In the genomic region with DNA sequence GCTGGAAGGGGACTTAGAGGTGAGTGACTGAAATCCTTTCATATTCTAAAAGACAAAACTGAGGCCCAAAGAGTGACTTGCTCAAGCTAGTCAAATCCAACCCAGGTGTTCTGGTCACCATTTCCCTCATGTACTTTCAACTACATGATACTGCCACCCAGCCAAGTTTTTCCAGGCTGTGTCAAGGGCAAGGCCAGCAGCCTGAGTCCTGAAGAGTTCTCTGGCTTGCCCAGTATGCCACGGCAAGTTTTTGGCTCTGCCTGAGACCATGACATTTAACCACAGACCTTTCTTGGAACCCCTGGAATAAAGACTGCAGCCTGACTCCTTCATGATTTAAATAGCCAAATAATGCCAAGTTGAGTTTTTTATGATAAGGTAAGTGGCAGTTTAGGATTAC, we compare ENCODE assay signal across 16 cellular contexts. TPM values are rescaled to one million over a fixed set of nuclear protein-coding genes. Genes with fewer than 3 reads are reported as not detected.
A peak's percentile ranks its signal among the peaks of the same experiment; 100 is the strongest.
DNase-seq lines count a peak whose midpoint lies in the region; ATAC-seq and TF ChIP-seq lines count a peak whose summit lies in the region.
"Had no signal": no experiment of that assay in that cellular context is flagged by ENCODE, and none has a peak within 500 bp of the region (broad histone marks: within the 10 kb centered on the region; RNA-seq: fewer than 3 reads in every experiment).

No MANE protein-coding gene starts in this region.

- peak in 5 of 8 donors; percentile 44 to 73 (median 52) for ATAC-seq in heart right ventricle
- ATAC-seq: CD8-positive, alpha-beta T cell; GM12878 had no signal

- no peaks in the 10 kb centered on the region for H3K4me1 ChIP-seq in heart right ventricle
- H3K4me1 ChIP-seq in right atrium auricular region, result no peaks in the 10 kb centered on the region
- peaks cover 67% of the 10 kb centered on the region for H3K4me1 ChIP-seq in Loucy (ENCODE audit: insufficient read depth, low read length, poor library complexity, severe bottlenecking)
- H3K4me1 ChIP-seq in thyroid gland, result no peaks in the 10 kb centered on the region

- H2AFZ ChIP-seq in Loucy (ENCODE audit: low read length), result peak overlapping the region; percentile 52; the same call in 1 of the 2 replicates

- H3K4me3 ChIP-seq in heart right ventricle (no peak overlapping the region), right atrium auricular region (no peak overlapping the region), Loucy (ENCODE audit: low read length, poor library complexity, severe bottlenecking) (no peak overlapping the region), thyroid gland (replicated peaks in 1 of 3) (no peak overlapping the region)
- H3K4me3 ChIP-seq: BLaER1 treated with 17β-estradiol and CSF1 and Interleukin-3, amounts not matched to agents 10 nM and 100 nM; GM12878 had no signal

- no peaks in the 10 kb centered on the region for H3K79me2 ChIP-seq in Loucy (ENCODE audit: insufficient read depth, low read length)

- H3K27me3 ChIP-seq in heart right ventricle (peaks cover 0 to 20% (median 0%) of the 10 kb centered on the region in 7 donors), right atrium auricular region (no peaks in the 10 kb centered on the region), Loucy (ENCODE audit: insufficient read depth, low read length, poor library complexity, severe bottlenecking) (no peaks in the 10 kb centered on the region), thyroid gland (no peaks in the 10 kb centered on the region)

- DNase-seq in heart right ventricle (no peak), right atrium auricular region (ENCODE audit: low spot score) (no peak), myocyte (ENCODE audit: low read depth) (peak; percentile 28), thyroid gland (peak; percentile 31 to 45), GOT3 (lab: John Stamatoyannopoulos, UW) (no peak), islet precursor cell (no peak)
- DNase-seq: CD8-positive, alpha-beta T cell; COR-L47; DMS 273 treated with DMSO at 0.1 percent for 48 hours; DMS53; DND-41; EL; H9 had no signal

- no peak for TF ChIP-seq POLR2A in thyroid gland (IDR thresholded peaks at IDR 0.05)

- H4K20me1 ChIP-seq in Loucy (ENCODE audit: insufficient read depth, low read length, poor library complexity, severe bottlenecking), result no peaks in the 10 kb centered on the region
- H4K20me1 ChIP-seq: BLaER1 treated with 17β-estradiol and CSF1 and Interleukin-3, amounts not matched to agents 10 nM and 100 nM had no signal

- peaks cover 6% of the 10 kb centered on the region; the same call in 1 of the 2 replicates for H3F3A ChIP-seq in Loucy (ENCODE audit: low read depth)

- 47 to 67% methylated on average over 1 of the region's 1 CpG for WGBS in heart right ventricle, 2 donors
- WGBS in thyroid gland, 2 donors, result 30% methylated on average over 1 of the region's 1 CpG; no CpG with 5 or more reads in 1 of the 2 donors

- intact Hi-C loops in heart right ventricle (cut with DNase I) (loop anchor here in 1 of 10 donors (5.0 kb wide), 1 partner anchor 65 kb away; no protein-coding TSS in a partner anchor), thyroid gland (cut with DNase I) (no loop called here)

- no peaks in the 10 kb centered on the region for H3K9me3 ChIP-seq in heart right ventricle
- no peaks in the 10 kb centered on the region for H3K9me3 ChIP-seq in right atrium auricular region
- H3K9me3 ChIP-seq in Loucy (ENCODE audit: insufficient read depth, low read depth, low read length), result no peaks in the 10 kb centered on the region
- H3K9me3 ChIP-seq in thyroid gland, result no peaks in the 10 kb centered on the region

- H3K9ac ChIP-seq in Loucy (ENCODE audit: low read depth, low read length, poor library complexity, severe bottlenecking), result peak overlapping the region; percentile 60
- H3K9ac ChIP-seq: BLaER1 treated with 17β-estradiol and CSF1 and Interleukin-3, amounts not matched to agents 10 nM and 100 nM had no signal

- no peak for TF ChIP-seq CTCF in heart right ventricle (IDR thresholded peaks at IDR 0.05)
- no peak for TF ChIP-seq CTCF in right atrium auricular region (IDR thresholded peaks at IDR 0.05)
- no peak for TF ChIP-seq CTCF in Loucy (conservative IDR thresholded peaks at IDR 0.05; ENCODE audit: low read length)
- no peak for TF ChIP-seq CTCF in thyroid gland (IDR thresholded peaks at IDR 0.05)

- peak overlapping the region; percentile 24 for H3K4me2 ChIP-seq in Loucy (ENCODE audit: low read depth, low read length, poor library complexity, severe bottlenecking)
- H3K4me2 ChIP-seq: BLaER1 treated with 17β-estradiol and CSF1 and Interleukin-3, amounts not matched to agents 10 nM and 100 nM had no signal

- peak overlapping the region in 1 of 10 donors; percentile 39 for H3K27ac ChIP-seq in heart right ventricle
- H3K27ac ChIP-seq in right atrium auricular region, result no peak overlapping the region
- no peak overlapping the region for H3K27ac ChIP-seq in thyroid gland
- H3K27ac ChIP-seq: BLaER1 treated with 17β-estradiol and CSF1 and Interleukin-3, amounts not matched to agents 10 nM and 100 nM had no signal

- H3K9me2 ChIP-seq in Loucy (replicated peaks; ENCODE audit: low read depth, low read length), result no peaks in the 10 kb centered on the region

- H3K36me3 ChIP-seq in heart right ventricle (no peaks in the 10 kb centered on the region), right atrium auricular region (no peaks in the 10 kb centered on the region), Loucy (ENCODE audit: insufficient read depth, low read length) (no peaks in the 10 kb centered on the region), thyroid gland (no peaks in the 10 kb centered on the region)
- H3K36me3 ChIP-seq: BLaER1 treated with 17β-estradiol and CSF1 and Interleukin-3, amounts not matched to agents 10 nM and 100 nM had no signal

RNA-seq across cellular contexts. Expression of a gene that starts 10.7 kb away (rescaled TPM):
- total RNA-seq in heart right ventricle (10 to 100 TPM; 43.0 to 60.6 (median 49.1) TPM), right atrium auricular region (10 to 100 TPM; 30.3 to 36.6 TPM), myocyte (21.6 and 21.8 TPM in 2 replicates), thyroid gland (10 to 100 TPM; 28.8 to 40.0 (median 33.8) TPM)
- 10 to 100 TPM in 1 of 2 donors, 1 to 10 TPM in 1; 9.7 to 43.1 TPM for polyA plus RNA-seq in heart right ventricle
- polyA plus RNA-seq in myocyte (2012), result 7.7 TPM

Comparison
In these comparisons a context has a peak if more than half of its experiments do, and no peak if none do; other contexts are left out.
1. DNase-seq: peak in myocyte (single experiment) and thyroid gland (2 of 2); none in heart right ventricle (0 of 2), right atrium auricular region (single experiment), GOT3 (single experiment) and islet precursor cell (single experiment).